ENCODE assay signal across 9 cellular contexts in the genomic region with DNA sequence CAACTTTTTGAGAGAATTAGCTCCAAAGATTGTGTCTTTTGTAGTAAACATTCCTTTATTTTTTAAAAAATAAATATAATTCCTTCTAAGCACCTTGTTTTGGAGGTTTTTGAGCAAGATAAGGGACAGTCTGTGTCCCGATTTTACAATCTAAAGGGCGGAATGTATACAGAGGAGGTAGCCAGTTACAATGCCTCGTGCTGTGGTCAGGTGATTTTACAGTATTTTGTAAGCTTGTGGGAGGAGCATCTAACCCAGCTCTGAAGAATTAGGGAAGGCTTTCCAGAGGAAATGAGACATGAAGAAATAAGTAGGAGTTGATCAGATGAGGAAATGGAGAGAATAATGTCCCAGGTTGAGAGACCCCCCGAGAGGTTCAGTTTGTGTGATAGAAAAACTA. TPM values are rescaled to one million over a fixed set of nuclear protein-coding genes. Genes with fewer than 3 reads are reported as not detected.
DNase-seq lines count a peak whose midpoint lies in the region; ATAC-seq, FAIRE-seq and TF ChIP-seq lines count a peak whose summit lies in the region.
"Had no signal": no experiment of that assay in that cellular context is flagged by ENCODE, and none has a peak within 500 bp of the region (broad histone marks: within the 10 kb centered on the region; RNA-seq: fewer than 3 reads in every experiment).

No MANE protein-coding gene starts in this region.

- no peak overlapping the region for H2BK120ac ChIP-seq in H9 (ENCODE audit: low read depth, low read length, poor library complexity, severe bottlenecking)

- H3K18ac ChIP-seq in H9 (ENCODE audit: insufficient read length, low read depth, low read length) = no peak overlapping the region

- no peak overlapping the region for H3T11ph ChIP-seq in H9 (ENCODE audit: low read length)

- no peak overlapping the region for H2BK12ac ChIP-seq in H9 (ENCODE audit: insufficient read length, low read depth, low read length)

- H3K4me3 Mint-ChIP-seq in H9 = no peak overlapping the region
- H3K4me3 Mint-ChIP-seq in natural killer cell = no peak overlapping the region
- H3K4me3 Mint-ChIP-seq: activated B cell treated with CpG ODN at 0.5 μM for 24 hours had no signal

- H3K4me1 ChIP-seq in H9 (ENCODE audit: insufficient read depth, low read length) = 0 out of 2 replicates have a peak, but pooled peaks cover 2% of the 10 kb centered on the region
- peaks cover 43% of the 10 kb centered on the region for H3K4me1 ChIP-seq in OCI-LY1 (ENCODE audit: insufficient read depth, low read length, severe bottlenecking)
- H3K4me1 ChIP-seq in esophagus squamous epithelium = peaks cover 16 to 53% (median 18%) of the 10 kb centered on the region in 3 donors
- H3K4me1 ChIP-seq in pancreas = peaks cover 4 to 25% (median 16%) of the 10 kb centered on the region in 3 donors

- TF ChIP-seq POLR2A in esophagus squamous epithelium (IDR thresholded peaks at IDR 0.05) = peak in 1 of 4 donors; percentile 34

- intact Hi-C loops in esophagus squamous epithelium (cut with DNase I) = loop anchor here (5.0 to 10.0 kb wide), 3 partner anchors 103 to 643 kb away; no protein-coding TSS in a partner anchor
- intact Hi-C loops in pancreas (cut with DNase I) = loop anchor here in 1 of 3 donors (10.0 kb wide), 1 partner anchor 173 kb away; no protein-coding TSS in a partner anchor
- intact Hi-C loops in natural killer cell (cut with micrococcal nuclease) = loop anchor here (5.0 kb wide), 1 partner anchor 646 kb away; no protein-coding TSS in a partner anchor

- no peak overlapping the region for H3K27ac ChIP-seq in H9 (ENCODE audit: insufficient read length, low read depth, low read length)
- no peak overlapping the region for H3K27ac ChIP-seq in OCI-LY1 (ENCODE audit: low read depth, low read length, poor library complexity, severe bottlenecking)
- peak overlapping the region; percentile 93 to 97 (median 95) for H3K27ac ChIP-seq in esophagus squamous epithelium
- peak overlapping the region in 2 of 4 donors; percentile 95 to 99 for H3K27ac ChIP-seq in pancreas

- H3K9ac ChIP-seq in H9 (ENCODE audit: extremely low read depth, insufficient read length, low read length) = no peak overlapping the region
- H3K9ac ChIP-seq in OCI-LY1 (ENCODE audit: low read length) = peak overlapping the region; percentile 87

- WGBS in H9 (ENCODE audit: extremely low coverage, insufficient read length, low lambda C conversion rate) = no CpG with 5 or more reads among the region's 4 CpGs
- WGBS in esophagus squamous epithelium, 2 donors = 25 to 28% methylated on average over 4 of the region's 4 CpGs
- 19% methylated on average over 4 of the region's 4 CpGs for WGBS in pancreas, 2 donors

- ATAC-seq in pancreas (peak; percentile 27 to 64 (median 44)), natural killer cell (no peak), GM18520 (IDR thresholded peaks at IDR 0.05; ENCODE audit: unreplicated experiment) (no peak), GM19023 (IDR thresholded peaks at IDR 0.05; ENCODE audit: unreplicated experiment) (no peak), HG03432 (IDR thresholded peaks at IDR 0.05; ENCODE audit: unreplicated experiment) (no peak)

- H3K79me2 ChIP-seq in H9 (ENCODE audit: insufficient read depth, low read length) = no peaks in the 10 kb centered on the region
- peaks cover 17% of the 10 kb centered on the region; the same call in 1 of the 2 replicates for H3K79me2 ChIP-seq in OCI-LY1 (ENCODE audit: insufficient read depth, low read length)

- H4K20me1 ChIP-seq in H9 (ENCODE audit: control insufficient read depth, insufficient read depth, insufficient read length) (no peaks in the 10 kb centered on the region), OCI-LY1 (ENCODE audit: insufficient read depth, low read length) (no peaks in the 10 kb centered on the region)

- peak overlapping the region; percentile 80 for H3K4me3 ChIP-seq in OCI-LY1 (ENCODE audit: low read depth, low read length, poor library complexity, severe bottlenecking)
- peak overlapping the region; percentile 81 to 98 (median 88) for H3K4me3 ChIP-seq in esophagus squamous epithelium
- H3K4me3 ChIP-seq in pancreas = peak overlapping the region in 3 of 4 donors; percentile 85 to 91 (median 89)

- H3K56ac ChIP-seq in H9 (ENCODE audit: insufficient read length, low read depth, low read length) = no peak overlapping the region

- no peak overlapping the region for H2AK5ac ChIP-seq in H9 (ENCODE audit: insufficient read length, low read length)

- DNase-seq in H9 = no peak
- DNase-seq in esophagus squamous epithelium (lab: John Stamatoyannopoulos, UW) = no peak
- DNase-seq in pancreas = peak in 1 of 6 donors; percentile 37
- no peak for DNase-seq in natural killer cell
- DNase-seq: activated B cell treated with CpG ODN at 0.5 μM for 24 hours had no signal

- no peak overlapping the region for H3K4ac ChIP-seq in H9 (ENCODE audit: low read depth, low read length)

- H3K4me2 ChIP-seq in H9 (ENCODE audit: insufficient read depth, insufficient read length, low read length) (peak overlapping the region; percentile 48), OCI-LY1 (ENCODE audit: low read length) (peak overlapping the region; percentile 89)

- no peaks in the 10 kb centered on the region for H3K9me3 ChIP-seq in H9 (ENCODE audit: control insufficient read depth, low read depth, low read length)
- H3K9me3 ChIP-seq in OCI-LY1 (ENCODE audit: low read length) = peaks cover 2% of the 10 kb centered on the region; the same call in 1 of the 2 replicates
- H3K9me3 ChIP-seq in esophagus squamous epithelium = no peaks in the 10 kb centered on the region
- H3K9me3 ChIP-seq in pancreas = no peaks in the 10 kb centered on the region

- no peaks in the 10 kb centered on the region for H3K79me1 ChIP-seq in H9 (ENCODE audit: insufficient read depth, low read depth, low read length, poor library complexity, severe bottlenecking)

- H4K8ac ChIP-seq in H9 (replicated peaks; ENCODE audit: insufficient read length, low read depth, low read length) = no peak overlapping the region

- H3K36me3 ChIP-seq in OCI-LY1 (ENCODE audit: insufficient read depth, low read length) (0 out of 2 replicates have a peak, but pooled peaks cover under 1% of the 10 kb centered on the region), esophagus squamous epithelium (peaks cover 0 to 9% (median 0%) of the 10 kb centered on the region in 3 donors), pancreas (no peaks in the 10 kb centered on the region)

- H2BK5ac ChIP-seq in H9 (ENCODE audit: insufficient read length, low read length) = no peak overlapping the region

- no peaks in the 10 kb centered on the region for H3K23me2 ChIP-seq in H9 (ENCODE audit: insufficient read length, low read depth, low read length, poor library complexity, severe bottlenecking)

- H3K36me3 Mint-ChIP-seq in H9 (ENCODE audit: insufficient read depth in 1 of 3, low read depth in 3 of 3) (no peaks in the 10 kb centered on the region), natural killer cell (no peaks in the 10 kb centered on the region)

- H3K9me3 Mint-ChIP-seq in H9 (no peaks in the 10 kb centered on the region), natural killer cell (no peaks in the 10 kb centered on the region)
- H3K9me3 Mint-ChIP-seq: activated B cell treated with CpG ODN at 0.5 μM for 24 hours had no signal

- H4K91ac ChIP-seq in H9 (ENCODE audit: insufficient read length, low read depth, low read length) = no peak overlapping the region

- no peak overlapping the region for H2BK15ac ChIP-seq in H9 (ENCODE audit: low read depth, low read length)

- H4K5ac ChIP-seq in H9 (ENCODE audit: insufficient read length, low read depth, low read length) = no peak overlapping the region

- FAIRE-seq in pancreas (lab: Jason Lieb, UNC) = no peak

- H3K27ac Mint-ChIP-seq in H9 = no peak overlapping the region
- no peak overlapping the region for H3K27ac Mint-ChIP-seq in natural killer cell
- H3K27ac Mint-ChIP-seq: activated B cell treated with CpG ODN at 0.5 μM for 24 hours had no signal

- H3K4me1 Mint-ChIP-seq in H9 (peaks cover 3 to 5% of the 10 kb centered on the region in 2 experiments; a peak in 2 of 4 replicates), natural killer cell (peaks cover 3 to 5% of the 10 kb centered on the region in 2 donors)

- no peaks in the 10 kb centered on the region for H3K9me2 ChIP-seq in OCI-LY1 (ENCODE audit: low read depth, low read length)

- no peak overlapping the region for H2BK20ac ChIP-seq in H9 (ENCODE audit: low read depth, low read length, poor library complexity, severe bottlenecking)

- TF ChIP-seq CTCF in H9 (conservative IDR thresholded peaks at IDR 0.05) = no peak
- no peak for TF ChIP-seq CTCF in OCI-LY1 (IDR thresholded peaks at IDR 0.05; ENCODE audit: low read length)
- no peak for TF ChIP-seq CTCF in esophagus squamous epithelium (IDR thresholded peaks at IDR 0.05)
- TF ChIP-seq CTCF in pancreas (IDR thresholded peaks at IDR 0.05) = no peak
- no peak for TF ChIP-seq CTCF in natural killer cell (IDR thresholded peaks at IDR 0.05)

- no peaks in the 10 kb centered on the region for H3K27me3 ChIP-seq in H9 (ENCODE audit: insufficient read depth, low read length)
- H3K27me3 ChIP-seq in OCI-LY1 (ENCODE audit: insufficient read depth, low read length) = no peaks in the 10 kb centered on the region
- no peaks in the 10 kb centered on the region for H3K27me3 ChIP-seq in esophagus squamous epithelium
- no peaks in the 10 kb centered on the region for H3K27me3 ChIP-seq in pancreas

- H3K14ac ChIP-seq in H9 (ENCODE audit: insufficient read depth, low read length) = no peak overlapping the region

- H3K23ac ChIP-seq in H9 (ENCODE audit: insufficient read length, low read depth, low read length) = no peak overlapping the region

- H3F3A ChIP-seq in OCI-LY1 (ENCODE audit: insufficient read depth, low read length) = no peaks in the 10 kb centered on the region

- H2AFZ ChIP-seq in H9 (ENCODE audit: low read length) = no peak overlapping the region
- H2AFZ ChIP-seq in OCI-LY1 (ENCODE audit: low read length) = no peak overlapping the region

- H3K27me3 Mint-ChIP-seq in H9 (ENCODE audit: low read depth) (peaks cover 2% of the 10 kb centered on the region), natural killer cell (ENCODE audit: low read depth in 2 of 2) (no peaks in the 10 kb centered on the region)
- H3K27me3 Mint-ChIP-seq: activated B cell treated with CpG ODN at 0.5 μM for 24 hours had no signal

RNA-seq across cellular contexts. Expression of a gene that starts 1.3 kb away (rescaled TPM):
- 11.5 and 11.7 TPM in 2 replicates for total RNA-seq in H9 (2021)
- total RNA-seq in esophagus squamous epithelium = 10 to 100 TPM; 15.4 to 22.5 (median 20.7) TPM
- 10 to 100 TPM in 5 of 6 donors, 1 to 10 TPM in 1; 9.9 to 15.7 (median 11.9) TPM for total RNA-seq in pancreas
- 1 to 10 TPM; 2.6 to 8.7 TPM for polyA plus RNA-seq in pancreas
- 10 to 100 TPM in 2 of 3 donors, 1 to 10 TPM in 1; 9.7 to 10.5 (median 10.3) TPM for total RNA-seq in natural killer cell

RNA-seq across cellular contexts. Expression of a gene that starts 28.5 kb away (rescaled TPM):
- total RNA-seq in H9 (2021) (26.9 and 31.1 TPM in 2 replicates), esophagus squamous epithelium (10 to 100 TPM in 3 of 4 donors, 1 to 10 TPM in 1; 7.8 to 23.3 (median 17.2) TPM), pancreas (10 to 100 TPM in 4 of 6 donors, 1 to 10 TPM in 2; 7.2 to 11.6 (median 10.7) TPM), natural killer cell (10 to 100 TPM; 12.2 to 16.6 (median 12.7) TPM)
- polyA plus RNA-seq in pancreas = 10 to 100 TPM in 1 of 2 donors, 1 to 10 TPM in 1; 6.1 to 11.4 TPM

Comparison
In these comparisons a context has a peak if more than half of its experiments do, and no peak if none do; other contexts are left out.
1. H3K27ac ChIP-seq: peak in esophagus squamous epithelium (4 of 4); none in H9 (single experiment) and OCI-LY1 (single experiment).
2. ATAC-seq: peak in pancreas (4 of 4); none in natural killer cell (0 of 3), GM18520 (single experiment), GM19023 (single experiment) and HG03432 (single experiment).
3. Peak in every context shown above with its lines, with median percentiles within 50 percentile points of each other: H3K4me3 ChIP-seq.